9 cellular contexts compared by ENCODE assay signal in genomic region chr4:82562553-82562854, GRCh38. TPM values are rescaled to one million over a fixed set of nuclear protein-coding genes. Genes with fewer than 3 reads are reported as not detected.
A peak's percentile ranks its signal among the peaks of the same experiment; 100 is the strongest.
DNase-seq lines count a peak whose midpoint lies in the region; ATAC-seq and TF ChIP-seq lines count a peak whose summit lies in the region.
"Had no signal": no experiment of that assay in that cellular context is flagged by ENCODE, and none has a peak within 500 bp of the region (broad histone marks: within the 10 kb centered on the region; RNA-seq: fewer than 3 reads in every experiment).

No MANE protein-coding gene starts in this region.

- ATAC-seq in activated B cell treated with CpG ODN at 0.5 μM for 24 hours (ENCODE audit: low read depth) (no peak), HG03139 (IDR thresholded peaks at IDR 0.05; ENCODE audit: unreplicated experiment) (no peak)
- no peak for ATAC-seq in stimulated activated naive CD8-positive, alpha-beta T cell treated with anti-CD3 and anti-CD28 coated beads, Interleukin-15, amount 100 ng/mL, for 72 hours

- H3K4me1 ChIP-seq in iPS-18a (ENCODE audit: control insufficient read depth, low read depth, low read length), result peaks cover 4% of the 10 kb centered on the region

- H3K36me3 ChIP-seq in iPS-18a (ENCODE audit: control insufficient read depth, low read depth, low read length), result no peaks in the 10 kb centered on the region

- TF ChIP-seq CTCF in activated B cell treated with CpG ODN at 0.5 μM for 24 hours (IDR thresholded peaks at IDR 0.05), result no peak

- no peak overlapping the region for H3K27ac Mint-ChIP-seq in activated naive CD4-positive, alpha-beta T cell treated with anti-CD3 and anti-CD28 coated beads for 36 hours
- H3K27ac Mint-ChIP-seq in activated B cell treated with CpG ODN at 0.5 μM for 24 hours, result no peak overlapping the region
- no peak overlapping the region for H3K27ac Mint-ChIP-seq in stimulated activated naive CD8-positive, alpha-beta T cell treated with anti-CD3 and anti-CD28 coated beads, Interleukin-15, amount 100 ng/mL, for 72 hours

- CTCF ChIA-PET in activated naive CD4-positive, alpha-beta T cell treated with anti-CD3 and anti-CD28 coated beads for 36 hours (lab: Charles Lee), result no interaction called here
- CTCF ChIA-PET in activated B cell treated with CpG ODN at 0.5 μM for 24 hours (lab: Charles Lee), result no interaction called here

- no peaks in the 10 kb centered on the region for H3K9me3 ChIP-seq in iPS-18a (ENCODE audit: control insufficient read depth, low read depth, low read length)

- H3K36me3 Mint-ChIP-seq in activated naive CD4-positive, alpha-beta T cell treated with anti-CD3 and anti-CD28 coated beads for 36 hours (ENCODE audit: low read depth), result no peaks in the 10 kb centered on the region
- H3K36me3 Mint-ChIP-seq in activated B cell treated with CpG ODN at 0.5 μM for 24 hours (ENCODE audit: low read depth), result no peaks in the 10 kb centered on the region

- peak overlapping the region; percentile 66 for H3K4me3 Mint-ChIP-seq in activated naive CD4-positive, alpha-beta T cell treated with anti-CD3 and anti-CD28 coated beads for 36 hours
- H3K4me3 Mint-ChIP-seq in activated B cell treated with CpG ODN at 0.5 μM for 24 hours, result peak overlapping the region; percentile 79
- peak overlapping the region; percentile 77 to 78 for H3K4me3 Mint-ChIP-seq in stimulated activated naive CD8-positive, alpha-beta T cell treated with anti-CD3 and anti-CD28 coated beads, Interleukin-15, amount 100 ng/mL, for 72 hours

- intact Hi-C loops in activated naive CD4-positive, alpha-beta T cell treated with anti-CD3 and anti-CD28 coated beads for 36 hours (cut with micrococcal nuclease), result no loop called here
- intact Hi-C loops in activated B cell treated with CpG ODN at 0.5 μM for 24 hours (cut with micrococcal nuclease), result no loop called here

- H3K9ac ChIP-seq in iPS-18a (ENCODE audit: low read length), result no peak overlapping the region

- H3K4me3 ChIP-seq in iPS-18a (ENCODE audit: low read length), result peak overlapping the region; percentile 62

- no peak overlapping the region for H3K27ac ChIP-seq in iPS-18a (ENCODE audit: low read length)

- H3K27me3 ChIP-seq in iPS-18a (ENCODE audit: control insufficient read depth, insufficient read depth, low read length), result peaks cover 16% of the 10 kb centered on the region

- no peak for DNase-seq in activated naive CD4-positive, alpha-beta T cell treated with anti-CD3 and anti-CD28 coated beads for 36 hours
- DNase-seq in activated naive CD4-positive, alpha-beta T cell treated with Interleukin-2 at 50 U/mL for 16 hours, result no peak
- no peak for DNase-seq in activated B cell treated with CpG ODN at 0.5 μM for 24 hours
- no peak for DNase-seq in stimulated activated naive CD8-positive, alpha-beta T cell treated with anti-CD3 and anti-CD28 coated beads, Interleukin-15, amount 100 ng/mL, for 72 hours
- no peak for DNase-seq in DMS114 treated with DMSO at 0.1 percent for 48 hours (lab: John Stamatoyannopoulos, UW; ENCODE audit: unreplicated experiment)
- no peak for DNase-seq in NCI-H2171 treated with DMSO at 0.1 percent for 48 hours (lab: John Stamatoyannopoulos, UW)

- peaks cover 11% of the 10 kb centered on the region for H3K4me1 Mint-ChIP-seq in activated naive CD4-positive, alpha-beta T cell treated with anti-CD3 and anti-CD28 coated beads for 36 hours (ENCODE audit: low read depth)
- H3K4me1 Mint-ChIP-seq in activated B cell treated with CpG ODN at 0.5 μM for 24 hours, result peaks cover 12% of the 10 kb centered on the region
- peaks cover 17% of the 10 kb centered on the region for H3K4me1 Mint-ChIP-seq in stimulated activated naive CD8-positive, alpha-beta T cell treated with anti-CD3 and anti-CD28 coated beads, Interleukin-15, amount 100 ng/mL, for 72 hours

- no peaks in the 10 kb centered on the region for H3K9me3 Mint-ChIP-seq in activated naive CD4-positive, alpha-beta T cell treated with anti-CD3 and anti-CD28 coated beads for 36 hours
- H3K9me3 Mint-ChIP-seq in activated B cell treated with CpG ODN at 0.5 μM for 24 hours, result no peaks in the 10 kb centered on the region
- no peaks in the 10 kb centered on the region for H3K9me3 Mint-ChIP-seq in stimulated activated naive CD8-positive, alpha-beta T cell treated with anti-CD3 and anti-CD28 coated beads, Interleukin-15, amount 100 ng/mL, for 72 hours

- H3K27me3 Mint-ChIP-seq in activated naive CD4-positive, alpha-beta T cell treated with anti-CD3 and anti-CD28 coated beads for 36 hours (ENCODE audit: low read depth), result peaks cover 49% of the 10 kb centered on the region
- H3K27me3 Mint-ChIP-seq in activated B cell treated with CpG ODN at 0.5 μM for 24 hours, result peaks cover 46% of the 10 kb centered on the region
- H3K27me3 Mint-ChIP-seq in stimulated activated naive CD8-positive, alpha-beta T cell treated with anti-CD3 and anti-CD28 coated beads, Interleukin-15, amount 100 ng/mL, for 72 hours, result peaks cover 76% of the 10 kb centered on the region

- POLR2A ChIA-PET in activated B cell treated with CpG ODN at 0.5 μM for 24 hours (lab: Charles Lee), result no interaction called here

RNA-seq across cellular contexts. Expression of gene TMEM150C, which starts 0.7 kb away (rescaled TPM):
- total RNA-seq in activated naive CD4-positive, alpha-beta T cell treated with anti-CD3 and anti-CD28 coated beads for 36 hours, result not detected
- total RNA-seq in activated B cell treated with CpG ODN at 0.5 μM for 24 hours, result not detected in 2 replicates
- total RNA-seq: LHCN-M2 had no signal
